Comparison of ENCODE assay signal across 17 cellular contexts in genomic region chr9:136103651-136104487, GRCh38. TPM values are rescaled to one million over a fixed set of nuclear protein-coding genes. Genes with fewer than 3 reads are reported as not detected.
DNase-seq lines count a peak whose midpoint lies in the region; ATAC-seq and TF ChIP-seq lines count a peak whose summit lies in the region.
"Had no signal": no experiment of that assay in that cellular context is flagged by ENCODE, and none has a peak within 500 bp of the region (broad histone marks: within the 10 kb centered on the region; RNA-seq: fewer than 3 reads in every experiment).

No MANE protein-coding gene starts in this region.

- H3K27me3 Mint-ChIP-seq in GM23338 (ENCODE audit: insufficient read depth, low read depth, poor library complexity): peaks cover 29% of the 10 kb centered on the region

- TF ChIP-seq POLR2A in prostate gland (IDR thresholded peaks at IDR 0.05): no peak

- no peaks in the 10 kb centered on the region for H3K9me2 ChIP-seq in GM23338 (ENCODE audit: insufficient read depth)

- no peak overlapping the region for H3K4me3 Mint-ChIP-seq in GM23338

- no peaks in the 10 kb centered on the region for H4K20me1 ChIP-seq in GM23338 (replicated peaks; ENCODE audit: insufficient read depth)

- WGBS in prostate gland: 48% methylated on average over 25 of the region's 34 CpGs

- DNase-seq in GM23338 (ENCODE audit: low spot score) (peak; percentile 71), NCI-H146 treated with DMSO at 0.1 percent for 48 hours (lab: John Stamatoyannopoulos, UW; ENCODE audit: unreplicated experiment) (peak; percentile 84), NCI-H748 (lab: John Stamatoyannopoulos, UW; ENCODE audit: unreplicated experiment) (peak; percentile 97), islet precursor cell (no peak), prostate gland (ENCODE audit: low spot score) (no peak), midbrain (lab: John Stamatoyannopoulos, UW) (no peak)
- DNase-seq: activated effector memory CD4-positive, alpha-beta T cell treated with anti-CD3 and anti-CD28 coated beads, Interleukin-2, amount 50 U/mL, for 16 hours; amygdala; DMS 273 treated with DMSO at 0.1 percent for 48 hours; foreskin fibroblast; NCI-H1694; pancreas; T1000; thyroid gland had no signal

- H3K9ac ChIP-seq in iPS-18a (ENCODE audit: low read length): no peak overlapping the region

- H3K4me3 ChIP-seq in GM23338: peak overlapping the region; percentile 18; the same call in 1 of the 2 replicates
- H3K4me3 ChIP-seq in iPS-18a (ENCODE audit: low read length): peak overlapping the region; percentile 24
- H3K4me3 ChIP-seq in prostate gland: no peak overlapping the region
- H3K4me3 ChIP-seq: pancreas, SJSA1, thyroid gland had no signal

- intact Hi-C loops in prostate gland (cut with DNase I): no loop called here

- H3F3A ChIP-seq in GM23338 (replicated peaks; ENCODE audit: low read depth): 0 out of 2 replicates have a peak, but pooled peaks cover 4% of the 10 kb centered on the region

- H3K4me1 Mint-ChIP-seq in GM23338: peaks cover 62% of the 10 kb centered on the region

- H3K27me3 ChIP-seq in GM23338 (ENCODE audit: insufficient read depth) (no peaks in the 10 kb centered on the region), iPS-18a (ENCODE audit: control insufficient read depth, insufficient read depth, low read length) (peaks cover 4% of the 10 kb centered on the region), prostate gland (replicated peaks; ENCODE audit: insufficient read depth) (no peaks in the 10 kb centered on the region)
- H3K27me3 ChIP-seq: pancreas, SJSA1, thyroid gland had no signal

- H3K36me3 Mint-ChIP-seq in GM23338 (ENCODE audit: low read depth): no peaks in the 10 kb centered on the region

- TF ChIP-seq CTCF in GM23338 (conservative IDR thresholded peaks at IDR 0.05; ENCODE audit: low read depth in 2 of 2) (no peak), prostate gland (IDR thresholded peaks at IDR 0.05) (no peak)

- H3K4me2 ChIP-seq in GM23338: peak overlapping the region; percentile 67

- no peaks in the 10 kb centered on the region for H3K9me3 Mint-ChIP-seq in GM23338

- H3K79me2 ChIP-seq in GM23338 (replicated peaks; ENCODE audit: insufficient read depth): no peaks in the 10 kb centered on the region

- H3K27ac ChIP-seq in GM23338 (ENCODE audit: low read depth): no peak overlapping the region
- H3K27ac ChIP-seq in iPS-18a (ENCODE audit: low read length): no peak overlapping the region
- H3K27ac ChIP-seq in prostate gland: no peak overlapping the region
- H3K27ac ChIP-seq: pancreas, SJSA1, thyroid gland had no signal

- 0 out of 2 replicates have a peak overlapping the region, but pooled peaks have one; percentile 23 for H2AFZ ChIP-seq in GM23338

- no peaks in the 10 kb centered on the region for H3K36me3 ChIP-seq in GM23338 (ENCODE audit: insufficient read depth)
- H3K36me3 ChIP-seq in iPS-18a (ENCODE audit: control insufficient read depth, low read depth, low read length): no peaks in the 10 kb centered on the region
- no peaks in the 10 kb centered on the region for H3K36me3 ChIP-seq in prostate gland
- H3K36me3 ChIP-seq: pancreas, SJSA1, thyroid gland had no signal

- H3K4me1 ChIP-seq in GM23338 (ENCODE audit: insufficient read depth) (peaks cover 48% of the 10 kb centered on the region), iPS-18a (ENCODE audit: control insufficient read depth, low read depth, low read length) (peaks cover 21% of the 10 kb centered on the region), prostate gland (replicated peaks) (no peaks in the 10 kb centered on the region)
- H3K4me1 ChIP-seq: pancreas had no signal

- no peaks in the 10 kb centered on the region for H3K9me3 ChIP-seq in iPS-18a (ENCODE audit: control insufficient read depth, low read depth, low read length)
- H3K9me3 ChIP-seq in prostate gland: no peaks in the 10 kb centered on the region
- H3K9me3 ChIP-seq: pancreas, SJSA1, thyroid gland had no signal

- ATAC-seq in GM23338: peak; percentile 11
- ATAC-seq in GM19328 (IDR thresholded peaks at IDR 0.05; ENCODE audit: unreplicated experiment): no peak

- no peak overlapping the region for H3K27ac Mint-ChIP-seq in GM23338

TF ChIP-seq in GM23338, 12 proteins besides CTCF, POLR2A, EP300 and RAD21 (continues in another document):
- TF ChIP-seq, protein P1, sequence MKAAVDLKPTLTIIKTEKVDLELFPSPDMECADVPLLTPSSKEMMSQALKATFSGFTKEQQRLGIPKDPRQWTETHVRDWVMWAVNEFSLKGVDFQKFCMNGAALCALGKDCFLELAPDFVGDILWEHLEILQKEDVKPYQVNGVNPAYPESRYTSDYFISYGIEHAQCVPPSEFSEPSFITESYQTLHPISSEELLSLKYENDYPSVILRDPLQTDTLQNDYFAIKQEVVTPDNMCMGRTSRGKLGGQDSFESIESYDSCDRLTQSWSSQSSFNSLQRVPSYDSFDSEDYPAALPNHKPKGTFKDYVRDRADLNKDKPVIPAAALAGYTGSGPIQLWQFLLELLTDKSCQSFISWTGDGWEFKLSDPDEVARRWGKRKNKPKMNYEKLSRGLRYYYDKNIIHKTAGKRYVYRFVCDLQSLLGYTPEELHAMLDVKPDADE (IDR thresholded peaks at IDR 0.05): no peak
- TF ChIP-seq EZH2 (IDR thresholded peaks at IDR 0.05; ENCODE audit: low read depth, unreplicated experiment): no peak
- no peak for TF ChIP-seq ZNF114 (CRISPR knock-in tag; IDR thresholded peaks at IDR 0.05)
- TF ChIP-seq REST (IDR thresholded peaks at IDR 0.05; ENCODE audit: unreplicated experiment): no peak
- TF ChIP-seq JUNB (IDR thresholded peaks at IDR 0.05; ENCODE audit: unreplicated experiment): no peak
- TF ChIP-seq EZH2phosphoT487 (IDR thresholded peaks at IDR 0.05; ENCODE audit: unreplicated experiment): no peak
- TF ChIP-seq CREB1 (CRISPR knock-in tag; IDR thresholded peaks at IDR 0.05; ENCODE audit: low read depth): no peak
- no peak for TF ChIP-seq POLR2AphosphoS5 (IDR thresholded peaks at IDR 0.05; ENCODE audit: low read depth)
- TF ChIP-seq STAT1 (IDR thresholded peaks at IDR 0.05; ENCODE audit: unreplicated experiment): no peak
- TF ChIP-seq ZNF331 (CRISPR knock-in tag; IDR thresholded peaks at IDR 0.05; ENCODE audit: low read depth): no peak

RNA-seq across cellular contexts. Expression of gene NACC2, which starts 8.8 kb away (rescaled TPM):
- 16.5 and 20.8 TPM in 2 replicates for total RNA-seq in GM23338 (2014; rRNA removed; shearing (Covaris generic))
- 3.2 and 3.8 TPM in 2 replicates for polyA plus RNA-seq in GM23338 (2016; fragmentation: Nextera tagmentation; extraction: Ambion mirVana)
- 10 to 100 TPM; 24.5 to 55.2 TPM for total RNA-seq in prostate gland

RNA-seq across cellular contexts. Expression of gene TMEM250, which starts 14.8 kb away (rescaled TPM):
- 32.6 and 39.2 TPM in 2 replicates for total RNA-seq in GM23338 (2014; rRNA removed; shearing (Covaris generic))
- polyA plus RNA-seq in GM23338 (2016; fragmentation: Nextera tagmentation; extraction: Ambion mirVana): 11.8 and 12.2 TPM in 2 replicates
- total RNA-seq in prostate gland: 10 to 100 TPM; 44.7 to 65.1 TPM

Comparison
In these comparisons a context has a peak if more than half of its experiments do, and no peak if none do; other contexts are left out.
1. DNase-seq: peak in GM23338 (single experiment), NCI-H146 treated with DMSO at 0.1 percent for 48 hours (single experiment) and NCI-H748 (single experiment); none in islet precursor cell (single experiment), prostate gland (single experiment) and midbrain (single experiment).
2. H3K4me3 ChIP-seq: peak in GM23338 (single experiment) and iPS-18a (single experiment); none in prostate gland (0 of 2).